ENCODE assay signal across 8 cellular contexts in genomic region chr1:24503870-24504523, GRCh38. TPM values are rescaled to one million over a fixed set of nuclear protein-coding genes. Genes with fewer than 3 reads are reported as not detected.
DNase-seq lines count a peak whose midpoint lies in the region; ATAC-seq and TF ChIP-seq lines count a peak whose summit lies in the region.

No MANE protein-coding gene starts in this region.

- H3K27ac Mint-ChIP-seq in activated B cell treated with CpG ODN at 0.5 μM for 24 hours: peak overlapping the region; percentile 89

- no peak for ATAC-seq in activated B cell treated with CpG ODN at 0.5 μM for 24 hours (ENCODE audit: low read depth)
- no peak for ATAC-seq in GM21447 (IDR thresholded peaks at IDR 0.05; ENCODE audit: unreplicated experiment)

- DNase-seq in activated B cell treated with CpG ODN at 0.5 μM for 24 hours (no peak), fibroblast of lung (ENCODE audit: low read depth in 2 of 2) (no peak), NCI-H1092 treated with DMSO at 0.1 percent for 48 hours (lab: John Stamatoyannopoulos, UW) (no peak), NCI-H1048 (lab: John Stamatoyannopoulos, UW) (no peak)
- DNase-seq in stimulated activated CD8-positive, alpha-beta memory T cell treated with anti-CD3 and anti-CD28 coated beads, Interleukin-4, amount 100 ng/mL, for 48 hours: peak; percentile 61
- no peak for DNase-seq in stimulated activated CD4-positive, alpha-beta T cell treated with anti-CD3 and anti-CD28 coated beads, Interleukin-2, amount 100 ng/mL, for 48 hours

- H3K9me3 ChIP-seq in HUES48 (ENCODE audit: control insufficient read depth, insufficient read depth, low read length) (no peaks in the 10 kb centered on the region), fibroblast of lung (ENCODE audit: control insufficient read depth, insufficient read depth, low read depth, low read length) (no peaks in the 10 kb centered on the region)

- H3K9ac ChIP-seq in HUES48 (ENCODE audit: low read depth, low read length) (no peak overlapping the region), fibroblast of lung (ENCODE audit: insufficient read depth, low read length) (no peak overlapping the region)

- H3K36me3 ChIP-seq in HUES48 (ENCODE audit: control insufficient read depth, insufficient read depth, low read length): no peaks in the 10 kb centered on the region
- H3K36me3 ChIP-seq in fibroblast of lung (ENCODE audit: control insufficient read depth, insufficient read depth, low read length): no peaks in the 10 kb centered on the region

- H3K4me1 ChIP-seq in HUES48 (ENCODE audit: control insufficient read depth, insufficient read depth, low read length) (peaks cover 36% of the 10 kb centered on the region), fibroblast of lung (ENCODE audit: control insufficient read depth, extremely low read depth, insufficient read depth, low read length) (peaks cover 2% of the 10 kb centered on the region)

- H3K4me2 ChIP-seq in fibroblast of lung (ENCODE audit: extremely low read depth, insufficient read depth, low read length): peak overlapping the region; percentile 93

- no peak for TF ChIP-seq CTCF in activated B cell treated with CpG ODN at 0.5 μM for 24 hours (IDR thresholded peaks at IDR 0.05)
- TF ChIP-seq CTCF in fibroblast of lung (conservative IDR thresholded peaks at IDR 0.05 in 1 of 2, IDR thresholded peaks at IDR 0.05 in 1 of 2; ENCODE audit: low read depth in 1 of 2, low read length in 2 of 2): no peak

- H3K27ac ChIP-seq in HUES48 (ENCODE audit: low read depth, low read length) (no peak overlapping the region), fibroblast of lung (ENCODE audit: insufficient read depth, low read length) (no peak overlapping the region)

- intact Hi-C loops in activated B cell treated with CpG ODN at 0.5 μM for 24 hours (cut with micrococcal nuclease): loop anchor here (2.0 to 10.0 kb wide), 4 partner anchors 139 to 423 kb away; partner anchors contain the start of genes CLIC4 and SRRM1

- CTCF ChIA-PET in activated B cell treated with CpG ODN at 0.5 μM for 24 hours (lab: Charles Lee): interaction anchor here (0.9 to 2.1 kb wide), 4 partner anchors 22 to 88 kb away, joined by 3 to 9 read pairs (median 8); partner anchors contain the start of gene NIPAL3

- H3K4me3 Mint-ChIP-seq in activated B cell treated with CpG ODN at 0.5 μM for 24 hours: peak overlapping the region; percentile 90

- H3K27me3 Mint-ChIP-seq in activated B cell treated with CpG ODN at 0.5 μM for 24 hours: no peaks in the 10 kb centered on the region

- no peak overlapping the region for H2AFZ ChIP-seq in fibroblast of lung (ENCODE audit: low read length)

- H3K4me3 ChIP-seq in HUES48 (ENCODE audit: low read depth, low read length): peak overlapping the region; percentile 80
- H3K4me3 ChIP-seq in fibroblast of lung (replicated peaks in 1 of 4; ENCODE audit: control extremely low read depth in 1 of 4, insufficient read depth in 1 of 4, low read depth in 3 of 4, low read length in 4 of 4): peak overlapping the region in 3 of 4 experiments; percentile 39 to 80 (median 73)

- no peaks in the 10 kb centered on the region for H3K9me3 Mint-ChIP-seq in activated B cell treated with CpG ODN at 0.5 μM for 24 hours

- no peaks in the 10 kb centered on the region for H4K20me1 ChIP-seq in fibroblast of lung (ENCODE audit: control insufficient read depth, extremely low read depth, insufficient read depth, low read length)

- no peaks in the 10 kb centered on the region for H3K79me2 ChIP-seq in fibroblast of lung (ENCODE audit: control insufficient read depth, insufficient read depth, low read length)

- H3K27me3 ChIP-seq in HUES48 (ENCODE audit: control insufficient read depth, insufficient read depth, low read length): no peaks in the 10 kb centered on the region
- no peaks in the 10 kb centered on the region for H3K27me3 ChIP-seq in fibroblast of lung (ENCODE audit: control insufficient read depth, insufficient read depth, low read length)

- POLR2A ChIA-PET in activated B cell treated with CpG ODN at 0.5 μM for 24 hours (lab: Charles Lee): interaction anchor here (0.6 to 4.0 kb wide), 4 partner anchors 8 to 312 kb away, joined by 3 to 42 read pairs (median 4); no protein-coding TSS in a partner anchor

- H3K4me1 Mint-ChIP-seq in activated B cell treated with CpG ODN at 0.5 μM for 24 hours: peaks cover 55% of the 10 kb centered on the region

- H3K36me3 Mint-ChIP-seq in activated B cell treated with CpG ODN at 0.5 μM for 24 hours (ENCODE audit: low read depth): peaks cover 15% of the 10 kb centered on the region

RNA-seq across cellular contexts. Expression of gene RCAN3, which starts 1.4 kb away (rescaled TPM):
- total RNA-seq in activated B cell treated with CpG ODN at 0.5 μM for 24 hours: 22.8 and 23.6 TPM in 2 replicates
- total RNA-seq in fibroblast of lung: 2.3 and 5.0 TPM in 2 replicates
- 12.9 and 17.3 TPM in 2 replicates for polyA plus RNA-seq in fibroblast of lung
- 5.9 and 9.2 TPM in 2 replicates for polyA plus RNA-seq in fibroblast of lung (2012)
- polyA minus RNA-seq in fibroblast of lung (ENCODE audit: low replicate concordance): 4.0 and 13.0 TPM in 2 replicates

RNA-seq across cellular contexts. Expression of gene NCMAP, which starts 51.9 kb away (rescaled TPM):
- total RNA-seq in activated B cell treated with CpG ODN at 0.5 μM for 24 hours: not detected in 2 replicates
- total RNA-seq in fibroblast of lung: not detected in 2 replicates
- not detected in 2 replicates for polyA plus RNA-seq in fibroblast of lung
- polyA plus RNA-seq in fibroblast of lung (2012): not detected in 2 replicates
- polyA minus RNA-seq in fibroblast of lung (ENCODE audit: low replicate concordance): not detected in 2 replicates
